ENCODE assay signal across 1 cellular context in the genomic region with DNA sequence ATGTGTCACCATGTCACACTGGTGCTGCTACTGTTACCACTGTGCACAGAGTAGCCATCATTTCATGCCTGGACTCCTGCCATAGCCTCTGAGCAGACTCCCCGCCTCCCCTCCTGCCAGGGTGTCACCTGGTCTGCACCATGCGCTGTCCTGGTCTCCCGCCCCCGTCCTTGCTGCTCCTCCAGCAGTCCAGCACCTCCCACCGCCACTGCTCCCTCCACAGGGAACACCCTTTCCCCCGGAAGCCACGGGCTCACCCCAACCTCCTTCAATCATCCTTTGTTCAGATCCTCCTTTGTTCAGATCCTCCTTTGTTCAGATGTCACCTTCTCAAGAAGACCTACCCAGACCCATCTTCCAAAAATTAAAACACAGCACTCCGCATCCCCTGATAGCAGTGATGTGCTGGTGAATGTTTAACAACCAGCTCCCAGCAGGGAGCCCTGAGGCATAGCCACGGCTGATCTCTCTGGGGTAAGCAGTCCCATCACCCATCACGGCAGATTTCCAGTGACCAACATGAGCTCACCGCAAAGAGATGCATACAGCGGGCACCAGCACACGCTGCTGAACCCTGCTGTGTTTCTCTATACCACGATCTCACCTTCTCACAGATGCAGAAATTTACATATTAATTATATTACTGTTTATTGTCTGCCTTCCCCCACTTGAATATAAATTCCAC.
TF ChIP-seq lines count a peak whose summit lies in the region.

No MANE protein-coding gene starts in this region.

TF ChIP-seq in HepG2, 621 proteins besides CTCF, POLR2A, EP300 and RAD21:
- TF ChIP-seq RARA (CRISPR knock-in tag; IDR thresholded peaks at IDR 0.05) (no peak), ZNF431 (CRISPR knock-in tag; IDR thresholded peaks at IDR 0.05; ENCODE audit: borderline replicate concordance, low read depth) (no peak), ZNF761 (CRISPR knock-in tag; conservative IDR thresholded peaks at IDR 0.05) (no peak)
- TF ChIP-seq, protein P1, sequence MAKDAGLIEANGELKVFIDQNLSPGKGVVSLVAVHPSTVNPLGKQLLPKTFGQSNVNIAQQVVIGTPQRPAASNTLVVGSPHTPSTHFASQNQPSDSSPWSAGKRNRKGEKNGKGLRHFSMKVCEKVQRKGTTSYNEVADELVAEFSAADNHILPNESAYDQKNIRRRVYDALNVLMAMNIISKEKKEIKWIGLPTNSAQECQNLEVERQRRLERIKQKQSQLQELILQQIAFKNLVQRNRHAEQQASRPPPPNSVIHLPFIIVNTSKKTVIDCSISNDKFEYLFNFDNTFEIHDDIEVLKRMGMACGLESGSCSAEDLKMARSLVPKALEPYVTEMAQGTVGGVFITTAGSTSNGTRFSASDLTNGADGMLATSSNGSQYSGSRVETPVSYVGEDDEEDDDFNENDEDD (CRISPR knock-in tag; IDR thresholded peaks at IDR 0.05; ENCODE audit: borderline replicate concordance): no peak
- TF ChIP-seq, protein P2, sequence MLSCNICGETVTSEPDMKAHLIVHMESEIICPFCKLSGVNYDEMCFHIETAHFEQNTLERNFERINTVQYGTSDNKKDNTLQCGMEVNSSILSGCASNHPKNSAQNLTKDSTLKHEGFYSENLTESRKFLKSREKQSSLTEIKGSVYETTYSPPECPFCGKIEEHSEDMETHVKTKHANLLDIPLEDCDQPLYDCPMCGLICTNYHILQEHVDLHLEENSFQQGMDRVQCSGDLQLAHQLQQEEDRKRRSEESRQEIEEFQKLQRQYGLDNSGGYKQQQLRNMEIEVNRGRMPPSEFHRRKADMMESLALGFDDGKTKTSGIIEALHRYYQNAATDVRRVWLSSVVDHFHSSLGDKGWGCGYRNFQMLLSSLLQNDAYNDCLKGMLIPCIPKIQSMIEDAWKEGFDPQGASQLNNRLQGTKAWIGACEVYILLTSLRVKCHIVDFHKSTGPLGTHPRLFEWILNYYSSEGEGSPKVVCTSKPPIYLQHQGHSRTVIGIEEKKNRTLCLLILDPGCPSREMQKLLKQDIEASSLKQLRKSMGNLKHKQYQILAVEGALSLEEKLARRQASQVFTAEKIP (CRISPR knock-in tag; IDR thresholded peaks at IDR 0.05; ENCODE audit: borderline replicate concordance): no peak
